ENCODE assay signal across 13 cellular contexts in the genomic region with DNA sequence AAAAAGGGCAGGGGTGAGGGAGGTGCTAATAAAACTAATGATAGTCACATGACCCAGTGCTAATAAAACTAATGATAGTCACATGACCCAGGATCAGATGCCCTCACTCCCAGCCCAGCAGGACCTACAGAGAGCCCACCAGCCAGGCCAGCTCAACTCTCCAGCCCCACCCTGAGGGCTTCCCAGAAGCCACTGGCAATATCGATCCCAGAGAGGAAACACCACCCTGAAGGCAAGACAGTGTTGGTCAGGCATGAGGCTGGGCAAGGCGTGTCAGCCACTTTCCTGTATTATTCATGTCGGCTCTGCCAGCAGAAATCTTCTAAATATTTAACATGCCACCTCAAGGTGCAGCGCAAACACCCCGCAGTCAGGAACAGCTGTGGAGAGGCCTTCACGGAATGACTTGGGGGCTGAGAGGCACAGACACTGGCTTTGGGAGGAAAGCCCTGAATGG. TPM values are rescaled to one million over a fixed set of nuclear protein-coding genes. Genes with fewer than 3 reads are reported as not detected.
DNase-seq lines count a peak whose midpoint lies in the region; ATAC-seq, FAIRE-seq and TF ChIP-seq lines count a peak whose summit lies in the region.
"Had no signal": no experiment of that assay in that cellular context is flagged by ENCODE, and none has a peak within 500 bp of the region (broad histone marks: within the 10 kb centered on the region; RNA-seq: fewer than 3 reads in every experiment).

No MANE protein-coding gene starts in this region.

- H3K27me3 ChIP-seq in hepatocyte, result peaks cover 42% of the 10 kb centered on the region
- peaks cover 0 to 12% of the 10 kb centered on the region in 2 donors for H3K27me3 ChIP-seq in small intestine (ENCODE audit: control insufficient read depth in 2 of 2, insufficient read depth in 2 of 2, low read length in 2 of 2)

- intact Hi-C loops in activated CD4-positive, alpha-beta T cell treated with anti-CD3 and anti-CD28 coated beads, Interleukin-2, amount 10 ng/mL, durations not matched to agents 24 days and 14 days (cut with micrococcal nuclease), result no loop called here

- POLR2A ChIA-PET in T-cell (lab: Charles Lee), result interaction anchor here (0.7 kb wide), 2 partner anchors 15 to 449 kb away, joined by 3 to 6 read pairs; no protein-coding TSS in a partner anchor

- H4K20me1 ChIP-seq in hepatocyte (ENCODE audit: insufficient read depth, poor library complexity, severe bottlenecking), result no peaks in the 10 kb centered on the region

- H3K9me3 Mint-ChIP-seq in activated CD4-positive, alpha-beta T cell treated with anti-CD3 and anti-CD28 coated beads, Interleukin-2, amount 10 ng/mL, durations not matched to agents 24 days and 14 days, result peaks cover 3% of the 10 kb centered on the region
- H3K9me3 Mint-ChIP-seq in T-cell, result peaks cover 2 to 3% (median 3%) of the 10 kb centered on the region in 3 donors

- H3K36me3 ChIP-seq in hepatocyte (replicated peaks; ENCODE audit: insufficient read depth, low read depth) (no peaks in the 10 kb centered on the region), small intestine (ENCODE audit: control insufficient read depth in 2 of 2, insufficient read depth in 2 of 2, low read length in 2 of 2) (no peaks in the 10 kb centered on the region)
- H3K36me3 ChIP-seq: cardiac muscle cell, SJCRH30 had no signal

- peak overlapping the region; percentile 97 for H3K4me2 ChIP-seq in hepatocyte

- H3K27me3 Mint-ChIP-seq in activated CD4-positive, alpha-beta T cell treated with anti-CD3 and anti-CD28 coated beads, Interleukin-2, amount 10 ng/mL, durations not matched to agents 24 days and 14 days, result peaks cover 67% of the 10 kb centered on the region
- H3K27me3 Mint-ChIP-seq in T-cell, result peaks cover 57 to 66% of the 10 kb centered on the region in 2 donors

- CTCF ChIA-PET in T-cell (lab: Charles Lee), result interaction anchor here in 1 of 2 donors (0.6 kb wide), 1 partner anchor 336 kb away, joined by 5 read pairs; no protein-coding TSS in a partner anchor

- no peak for DNase-seq in activated CD4-positive, alpha-beta T cell treated with anti-CD3 and anti-CD28 coated beads, Interleukin-2, amount 10 ng/mL, durations not matched to agents 24 days and 14 days
- no peak for DNase-seq in activated CD4-positive, alpha-beta T cell treated with anti-CD3 and anti-CD28 coated beads, Interleukin-2, amount 50 U/mL, for 1 hour
- no peak for DNase-seq in T-cell
- no peak for DNase-seq in hepatocyte (ENCODE audit: low spot score)
- DNase-seq in small intestine, result peak; percentile 75
- DNase-seq in COR-L47 (lab: John Stamatoyannopoulos, UW), result no peak

- ATAC-seq in T-cell (replicated peaks in 1 of 4) (no peak), GM18520 (IDR thresholded peaks at IDR 0.05; ENCODE audit: unreplicated experiment) (no peak), HG02763 (IDR thresholded peaks at IDR 0.05; ENCODE audit: unreplicated experiment) (no peak)

- FAIRE-seq in small intestine (lab: Jason Lieb, UNC), result no peak

- no peak overlapping the region for H3K27ac Mint-ChIP-seq in activated CD4-positive, alpha-beta T cell treated with anti-CD3 and anti-CD28 coated beads, Interleukin-2, amount 10 ng/mL, durations not matched to agents 24 days and 14 days
- peak overlapping the region in 1 of 2 donors; percentile 59 for H3K27ac Mint-ChIP-seq in T-cell

- H3K4me3 ChIP-seq in hepatocyte (no peak overlapping the region), small intestine (ENCODE audit: low read depth in 1 of 2, low read length in 2 of 2) (peak overlapping the region in 1 of 2 donors; percentile 59)
- H3K4me3 ChIP-seq: lung had no signal

- no peaks in the 10 kb centered on the region for H3K36me3 Mint-ChIP-seq in activated CD4-positive, alpha-beta T cell treated with anti-CD3 and anti-CD28 coated beads, Interleukin-2, amount 10 ng/mL, durations not matched to agents 24 days and 14 days (ENCODE audit: low read depth)
- no peaks in the 10 kb centered on the region for H3K36me3 Mint-ChIP-seq in T-cell

- no peak overlapping the region for H2AFZ ChIP-seq in hepatocyte

- peaks cover 13% of the 10 kb centered on the region for H3K4me1 Mint-ChIP-seq in activated CD4-positive, alpha-beta T cell treated with anti-CD3 and anti-CD28 coated beads, Interleukin-2, amount 10 ng/mL, durations not matched to agents 24 days and 14 days
- peaks cover 18 to 19% (median 19%) of the 10 kb centered on the region in 3 donors for H3K4me1 Mint-ChIP-seq in T-cell

- no peaks in the 10 kb centered on the region for H3K9me2 ChIP-seq in hepatocyte (replicated peaks; ENCODE audit: insufficient read depth)

- H3K4me3 Mint-ChIP-seq in activated CD4-positive, alpha-beta T cell treated with anti-CD3 and anti-CD28 coated beads, Interleukin-2, amount 10 ng/mL, durations not matched to agents 24 days and 14 days, result peak overlapping the region; percentile 83
- H3K4me3 Mint-ChIP-seq in T-cell, result peak overlapping the region; percentile 67 to 84 (median 73)

- no peak overlapping the region for H3K27ac ChIP-seq in hepatocyte
- H3K27ac ChIP-seq in small intestine (ENCODE audit: low read depth in 1 of 2, low read length in 1 of 2), result no peak overlapping the region
- H3K27ac ChIP-seq: SJCRH30, skin epidermis had no signal

- no peak for TF ChIP-seq CTCF in hepatocyte (IDR thresholded peaks at IDR 0.05; ENCODE audit: poor library complexity)

- peaks cover 4% of the 10 kb centered on the region for H3K4me1 ChIP-seq in hepatocyte (ENCODE audit: insufficient read depth)
- H3K4me1 ChIP-seq in small intestine (ENCODE audit: control insufficient read depth in 2 of 2, insufficient read depth in 1 of 2, low read depth in 1 of 2, low read length in 1 of 2), result peaks cover 3 to 5% of the 10 kb centered on the region in 2 donors

- 68% methylated on average over 6 of the region's 6 CpGs for WGBS in hepatocyte (ENCODE audit: low lambda C conversion rate, missing lambda C conversion rate)
- 12 to 44% (median 27%) methylated on average over 6 of the region's 6 CpGs for WGBS in small intestine, 3 donors

- H3K9me3 ChIP-seq in hepatocyte (ENCODE audit: low read depth) (no peaks in the 10 kb centered on the region), small intestine (ENCODE audit: control insufficient read depth, low read depth) (no peaks in the 10 kb centered on the region)

- no peaks in the 10 kb centered on the region for H3K79me2 ChIP-seq in hepatocyte

RNA-seq across cellular contexts. Expression of a gene that starts 1.5 kb away (rescaled TPM):
- 0.19 and 0.44 TPM in 2 replicates for total RNA-seq in activated CD4-positive, alpha-beta T cell treated with anti-CD3 and anti-CD28 coated beads, Interleukin-2, amount 10 ng/mL, durations not matched to agents 24 days and 14 days
- total RNA-seq in T-cell, result 1 to 10 TPM in 1 of 5 donors, under 1 TPM in 3, not detected in 1; 0.12 to 1.0 (median 0.18) TPM
- total RNA-seq in hepatocyte, result 24.2 and 26.5 TPM in 2 replicates
- 20.8 and 21.5 TPM in 2 replicates for polyA plus RNA-seq in hepatocyte
- polyA plus RNA-seq in small intestine, result 10 to 100 TPM in 1 of 3 donors, 1 to 10 TPM in 2; 5.9 to 10.7 (median 6.9) TPM
- total RNA-seq: NCI-H460 had no signal

Comparison
In these comparisons a context has a peak if more than half of its experiments do, and no peak if none do; other contexts are left out.
1. RNA of a gene that starts 1.5 kb away (total RNA-seq): 24.2 to 26.5 TPM in hepatocyte; 0.19 to 0.44 TPM in activated CD4-positive, alpha-beta T cell treated with anti-CD3 and anti-CD28 coated beads, Interleukin-2, amount 10 ng/mL, durations not matched to agents 24 days and 14 days and 0.12 to 1.0 TPM in T-cell; every median in the first group is over 10 times any median in the second.